1 cellular context compared by ENCODE assay signal in the genomic region with DNA sequence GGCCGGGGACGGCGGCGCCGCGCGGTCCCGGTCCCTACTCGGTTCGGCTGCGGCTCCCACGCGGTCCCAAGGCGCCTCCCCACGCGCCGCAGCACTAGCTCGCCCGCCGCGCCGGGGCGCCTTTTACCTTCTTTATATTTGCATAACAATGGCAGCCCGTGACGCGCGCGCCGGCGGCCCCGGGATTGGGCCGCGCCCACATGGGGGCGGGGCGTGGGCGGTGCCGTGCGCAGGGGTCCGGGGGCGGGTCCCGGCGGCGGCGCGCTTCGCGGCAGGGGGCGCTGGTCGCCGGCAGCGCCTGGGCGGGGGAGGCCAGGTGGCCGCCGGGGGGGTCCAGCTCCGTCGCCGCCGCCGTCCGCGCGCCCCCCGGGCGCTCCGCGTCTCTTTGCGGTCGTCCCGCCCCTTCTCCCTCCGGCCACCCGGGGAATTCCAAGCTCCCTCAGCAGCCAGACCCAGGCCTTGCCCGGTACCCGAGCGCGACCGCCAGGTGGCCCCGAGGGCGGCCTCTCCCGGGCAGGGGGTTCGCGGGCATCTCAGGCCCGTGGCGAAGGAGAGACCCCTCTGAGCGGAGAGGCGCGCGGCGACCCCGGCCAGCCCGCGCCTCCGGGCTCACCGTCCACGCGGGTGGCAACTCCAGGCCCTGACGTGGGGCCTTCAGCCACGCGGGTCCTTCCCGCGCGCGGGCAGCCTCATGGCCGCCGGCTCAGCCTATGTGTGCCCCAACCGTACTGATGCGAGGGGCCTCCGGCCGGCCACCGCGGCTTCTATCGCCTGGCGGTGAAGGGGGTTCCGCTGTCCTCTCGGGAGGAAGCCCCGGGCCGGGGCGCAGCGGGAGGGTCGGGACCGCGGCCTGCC.
TF ChIP-seq lines count a peak whose summit lies in the region.

A gene with protein sequence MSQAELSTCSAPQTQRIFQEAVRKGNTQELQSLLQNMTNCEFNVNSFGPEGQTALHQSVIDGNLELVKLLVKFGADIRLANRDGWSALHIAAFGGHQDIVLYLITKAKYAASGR (minus strand): TSS at position 96 of the 855 bp plus-strand sequence. CDS start 343 bp downstream, outside the sequence.

TF ChIP-seq in GM12878, 131 proteins besides CTCF, POLR2A, EP300 and RAD21 (continued from another document):
- TF ChIP-seq ZBTB11 (CRISPR knock-in tag; IDR thresholded peaks at IDR 0.05), result no peak
- TF ChIP-seq RBBP5 (conservative IDR thresholded peaks at IDR 0.05), result no peak
- TF ChIP-seq SUZ12 (IDR thresholded peaks at IDR 0.05; ENCODE audit: unreplicated experiment), result no peak
- no peak for TF ChIP-seq EED (IDR thresholded peaks at IDR 0.05; ENCODE audit: low read depth)
- no peak for TF ChIP-seq BCL11A (IDR thresholded peaks at IDR 0.05; ENCODE audit: low read depth, low read length)
- no peak for TF ChIP-seq E2F4 (IDR thresholded peaks at IDR 0.05; ENCODE audit: low read depth, low read length)
- TF ChIP-seq NFXL1 (IDR thresholded peaks at IDR 0.05; ENCODE audit: borderline replicate concordance), result no peak
- TF ChIP-seq, protein P1, sequence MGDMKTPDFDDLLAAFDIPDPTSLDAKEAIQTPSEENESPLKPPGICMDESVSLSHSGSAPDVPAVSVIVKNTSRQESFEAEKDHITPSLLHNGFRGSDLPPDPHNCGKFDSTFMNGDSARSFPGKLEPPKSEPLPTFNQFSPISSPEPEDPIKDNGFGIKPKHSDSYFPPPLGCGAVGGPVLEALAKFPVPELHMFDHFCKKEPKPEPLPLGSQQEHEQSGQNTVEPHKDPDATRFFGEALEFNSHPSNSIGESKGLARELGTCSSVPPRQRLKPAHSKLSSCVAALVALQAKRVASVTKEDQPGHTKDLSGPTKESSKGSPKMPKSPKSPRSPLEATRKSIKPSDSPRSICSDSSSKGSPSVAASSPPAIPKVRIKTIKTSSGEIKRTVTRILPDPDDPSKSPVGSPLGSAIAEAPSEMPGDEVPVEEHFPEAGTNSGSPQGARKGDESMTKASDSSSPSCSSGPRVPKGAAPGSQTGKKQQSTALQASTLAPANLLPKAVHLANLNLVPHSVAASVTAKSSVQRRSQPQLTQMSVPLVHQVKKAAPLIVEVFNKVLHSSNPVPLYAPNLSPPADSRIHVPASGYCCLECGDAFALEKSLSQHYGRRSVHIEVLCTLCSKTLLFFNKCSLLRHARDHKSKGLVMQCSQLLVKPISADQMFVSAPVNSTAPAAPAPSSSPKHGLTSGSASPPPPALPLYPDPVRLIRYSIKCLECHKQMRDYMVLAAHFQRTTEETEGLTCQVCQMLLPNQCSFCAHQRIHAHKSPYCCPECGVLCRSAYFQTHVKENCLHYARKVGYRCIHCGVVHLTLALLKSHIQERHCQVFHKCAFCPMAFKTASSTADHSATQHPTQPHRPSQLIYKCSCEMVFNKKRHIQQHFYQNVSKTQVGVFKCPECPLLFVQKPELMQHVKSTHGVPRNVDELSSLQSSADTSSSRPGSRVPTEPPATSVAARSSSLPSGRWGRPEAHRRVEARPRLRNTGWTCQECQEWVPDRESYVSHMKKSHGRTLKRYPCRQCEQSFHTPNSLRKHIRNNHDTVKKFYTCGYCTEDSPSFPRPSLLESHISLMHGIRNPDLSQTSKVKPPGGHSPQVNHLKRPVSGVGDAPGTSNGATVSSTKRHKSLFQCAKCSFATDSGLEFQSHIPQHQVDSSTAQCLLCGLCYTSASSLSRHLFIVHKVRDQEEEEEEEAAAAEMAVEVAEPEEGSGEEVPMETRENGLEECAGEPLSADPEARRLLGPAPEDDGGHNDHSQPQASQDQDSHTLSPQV (IDR thresholded peaks at IDR 0.05), result no peak
- TF ChIP-seq SP1 (IDR thresholded peaks at IDR 0.05; ENCODE audit: low read depth, low read length), result peak; percentile 34
- no peak for TF ChIP-seq CHD1 (IDR thresholded peaks at IDR 0.05; ENCODE audit: low read depth, low read length)
- peak in 1 of 2 experiments; percentile 93; a peak in 2 of 3 replicates for TF ChIP-seq EGR1 (IDR thresholded peaks at IDR 0.05; ENCODE audit: borderline replicate concordance in 1 of 2, low read depth in 2 of 2, low read length in 2 of 2)
- TF ChIP-seq, protein P2, sequence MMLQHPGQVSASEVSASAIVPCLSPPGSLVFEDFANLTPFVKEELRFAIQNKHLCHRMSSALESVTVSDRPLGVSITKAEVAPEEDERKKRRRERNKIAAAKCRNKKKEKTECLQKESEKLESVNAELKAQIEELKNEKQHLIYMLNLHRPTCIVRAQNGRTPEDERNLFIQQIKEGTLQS (IDR thresholded peaks at IDR 0.05; ENCODE audit: borderline replicate concordance, extremely low read depth, low read depth, low read length), result no peak
- no peak for TF ChIP-seq ZNF274 (IDR thresholded peaks at IDR 0.05; ENCODE audit: insufficient read depth, insufficient read length)
- TF ChIP-seq HDGF (IDR thresholded peaks at IDR 0.05), result no peak
- no peak for TF ChIP-seq BRCA1 (IDR thresholded peaks at IDR 0.05; ENCODE audit: low read depth, low read length)
